9 cellular contexts compared by ENCODE assay signal in genomic region chr17:2394775-2395191, GRCh38. TPM values are rescaled to one million over a fixed set of nuclear protein-coding genes. Genes with fewer than 3 reads are reported as not detected.
DNase-seq lines count a peak whose midpoint lies in the region; ATAC-seq and TF ChIP-seq lines count a peak whose summit lies in the region.
"Had no signal": no experiment of that assay in that cellular context is flagged by ENCODE, and none has a peak within 500 bp of the region (broad histone marks: within the 10 kb centered on the region; RNA-seq: fewer than 3 reads in every experiment).

No MANE protein-coding gene starts in this region.

- DNase-seq in GM23248 = no peak
- no peak for DNase-seq in activated T-helper 1 cell treated with anti-CD3 and anti-CD28 coated beads, Interleukin-12 subunit alpha, Interleukin-12 subunit beta, Interleukin-2, Interleukin-4 antibody, amounts not matched to agents 30 ng/mL and 10 ng/mL and 1 ng/mL, durations not matched to agents 14 hours and 24 hours and 36 hours (ENCODE audit: low spot score)
- DNase-seq in AG08396 (ENCODE audit: low spot score) = no peak
- DNase-seq in GM13976 (ENCODE audit: low spot score) = no peak
- DNase-seq: midbrain had no signal

- peak overlapping the region; percentile 100 for H3K9ac ChIP-seq in GM23248

- no peaks in the 10 kb centered on the region for H3K9me3 Mint-ChIP-seq in activated T-helper 1 cell treated with anti-CD3 and anti-CD28 coated beads, Interleukin-12 subunit alpha, Interleukin-12 subunit beta, Interleukin-2, Interleukin-4 antibody, amounts not matched to agents 30 ng/mL and 10 ng/mL and 1 ng/mL, durations not matched to agents 14 hours and 24 hours and 36 hours

- H3K4me2 ChIP-seq in GM23248 (ENCODE audit: unreplicated experiment) = no peak overlapping the region

- H3K9me3 ChIP-seq in GM23248 (ENCODE audit: low read depth) = no peaks in the 10 kb centered on the region
- no peaks in the 10 kb centered on the region for H3K9me3 ChIP-seq in iPS-18c (ENCODE audit: control insufficient read depth, insufficient read depth, low read length)

- peak overlapping the region; percentile 65 for H3K4me3 Mint-ChIP-seq in activated T-helper 1 cell treated with anti-CD3 and anti-CD28 coated beads, Interleukin-12 subunit alpha, Interleukin-12 subunit beta, Interleukin-2, Interleukin-4 antibody, amounts not matched to agents 30 ng/mL and 10 ng/mL and 1 ng/mL, durations not matched to agents 14 hours and 24 hours and 36 hours

- in situ Hi-C loops in GM23248 (cut with MboI) = no loop called here
- in situ Hi-C loops in GM13976 (cut with MboI; ENCODE audit: low sequenced_read_pairs, unreplicated experiment) = no loop called here

- H3K36me3 Mint-ChIP-seq in activated T-helper 1 cell treated with anti-CD3 and anti-CD28 coated beads, Interleukin-12 subunit alpha, Interleukin-12 subunit beta, Interleukin-2, Interleukin-4 antibody, amounts not matched to agents 30 ng/mL and 10 ng/mL and 1 ng/mL, durations not matched to agents 14 hours and 24 hours and 36 hours (ENCODE audit: low read depth) = peaks cover 7% of the 10 kb centered on the region

- no peaks in the 10 kb centered on the region for H4K20me1 ChIP-seq in GM23248 (ENCODE audit: insufficient read depth)

- WGBS in GM23248 (ENCODE audit: low coverage in 1 of 2, low lambda C conversion rate in 2 of 2, missing lambda C conversion rate in 2 of 2), 2 experiments = 86 to 94% methylated on average over 7 to 16 of the region's 16 CpGs

- no peak overlapping the region for H2AFZ ChIP-seq in GM23248

- H3K27me3 Mint-ChIP-seq in activated T-helper 1 cell treated with anti-CD3 and anti-CD28 coated beads, Interleukin-12 subunit alpha, Interleukin-12 subunit beta, Interleukin-2, Interleukin-4 antibody, amounts not matched to agents 30 ng/mL and 10 ng/mL and 1 ng/mL, durations not matched to agents 14 hours and 24 hours and 36 hours (ENCODE audit: insufficient read depth) = no peaks in the 10 kb centered on the region

- H3F3A ChIP-seq in GM23248 (ENCODE audit: insufficient read depth) = peaks cover 44% of the 10 kb centered on the region

- H3K79me2 ChIP-seq in GM23248 (ENCODE audit: insufficient read depth) = peaks cover 75% of the 10 kb centered on the region

- H3K27ac Mint-ChIP-seq in activated T-helper 1 cell treated with anti-CD3 and anti-CD28 coated beads, Interleukin-12 subunit alpha, Interleukin-12 subunit beta, Interleukin-2, Interleukin-4 antibody, amounts not matched to agents 30 ng/mL and 10 ng/mL and 1 ng/mL, durations not matched to agents 14 hours and 24 hours and 36 hours = no peak overlapping the region

- peaks cover 47% of the 10 kb centered on the region for H3K4me1 Mint-ChIP-seq in activated T-helper 1 cell treated with anti-CD3 and anti-CD28 coated beads, Interleukin-12 subunit alpha, Interleukin-12 subunit beta, Interleukin-2, Interleukin-4 antibody, amounts not matched to agents 30 ng/mL and 10 ng/mL and 1 ng/mL, durations not matched to agents 14 hours and 24 hours and 36 hours (ENCODE audit: low read depth)

- ATAC-seq in HG03460 (IDR thresholded peaks at IDR 0.05; ENCODE audit: unreplicated experiment) = no peak
- no peak for ATAC-seq in GM18520 (IDR thresholded peaks at IDR 0.05; ENCODE audit: unreplicated experiment)

- H3K27ac ChIP-seq in GM23248 (peak overlapping the region; percentile 99), skin epidermis (peak overlapping the region in 14 of 21 experiments; percentile 94 to 100 (median 98))

- H3K27me3 ChIP-seq in GM23248 (replicated peaks; ENCODE audit: insufficient read depth) = no peaks in the 10 kb centered on the region

- no peaks in the 10 kb centered on the region for H3K36me3 ChIP-seq in GM23248 (ENCODE audit: low read depth)

- no peaks in the 10 kb centered on the region for H3K9me2 ChIP-seq in GM23248 (ENCODE audit: insufficient read depth)

- peaks cover 44% of the 10 kb centered on the region for H3K4me1 ChIP-seq in GM23248 (ENCODE audit: insufficient read depth)

- intact Hi-C loops in activated T-helper 1 cell treated with anti-CD3 and anti-CD28 coated beads, Interleukin-12 subunit alpha, Interleukin-12 subunit beta, Interleukin-2, Interleukin-4 antibody, amounts not matched to agents 30 ng/mL and 10 ng/mL and 1 ng/mL, durations not matched to agents 14 hours and 24 hours and 36 hours (cut with micrococcal nuclease) = loop anchor here (5.0 kb wide), 2 partner anchors 132 to 562 kb away; partner anchors contain the start of gene RPA1

- H3K4me3 ChIP-seq in GM23248 = no peak overlapping the region
- 0 out of 2 replicates have a peak overlapping the region, but pooled peaks have one; percentile 34 for H3K4me3 ChIP-seq in iPS-18c (ENCODE audit: insufficient read depth, low read depth, low read length)
- H3K4me3 ChIP-seq in skin epidermis = no peak overlapping the region

- no peak for TF ChIP-seq CTCF in GM13976 (IDR thresholded peaks at IDR 0.05; ENCODE audit: borderline replicate concordance, control extremely low read depth, extremely low read depth, insufficient read depth, missing control alignments)

RNA-seq across cellular contexts. Expression of gene MNT, which starts 6.1 kb away (rescaled TPM):
- 3.7 and 6.2 TPM in 2 replicates for total RNA-seq in GM23248 (2014; rRNA removed; shearing (Covaris generic))
- polyA plus RNA-seq in GM23248 (2016; fragmentation: Nextera tagmentation; extraction: Ambion mirVana) = 6.2 and 8.2 TPM in 2 replicates
- 31.5 and 35.9 TPM in 2 replicates for total RNA-seq in activated T-helper 1 cell treated with anti-CD3 and anti-CD28 coated beads, Interleukin-12 subunit alpha, Interleukin-12 subunit beta, Interleukin-2, Interleukin-4 antibody, amounts not matched to agents 30 ng/mL and 10 ng/mL and 1 ng/mL, durations not matched to agents 14 hours and 24 hours and 36 hours

RNA-seq across cellular contexts. Expression of gene SGSM2, which starts 57.5 kb away (rescaled TPM):
- 29.2 and 32.3 TPM in 2 replicates for total RNA-seq in GM23248 (2014; rRNA removed; shearing (Covaris generic))
- 17.8 and 19.8 TPM in 2 replicates for polyA plus RNA-seq in GM23248 (2016; fragmentation: Nextera tagmentation; extraction: Ambion mirVana)
- 39.1 and 45.9 TPM in 2 replicates for total RNA-seq in activated T-helper 1 cell treated with anti-CD3 and anti-CD28 coated beads, Interleukin-12 subunit alpha, Interleukin-12 subunit beta, Interleukin-2, Interleukin-4 antibody, amounts not matched to agents 30 ng/mL and 10 ng/mL and 1 ng/mL, durations not matched to agents 14 hours and 24 hours and 36 hours

RNA-seq across cellular contexts. Expression of gene TSR1, which starts 58.5 kb away (rescaled TPM):
- total RNA-seq in GM23248 (2014; rRNA removed; shearing (Covaris generic)) = 44.6 and 73.3 TPM in 2 replicates
- polyA plus RNA-seq in GM23248 (2016; fragmentation: Nextera tagmentation; extraction: Ambion mirVana) = 45.7 and 46.9 TPM in 2 replicates
- total RNA-seq in activated T-helper 1 cell treated with anti-CD3 and anti-CD28 coated beads, Interleukin-12 subunit alpha, Interleukin-12 subunit beta, Interleukin-2, Interleukin-4 antibody, amounts not matched to agents 30 ng/mL and 10 ng/mL and 1 ng/mL, durations not matched to agents 14 hours and 24 hours and 36 hours = 91.3 and 92.9 TPM in 2 replicates
